Comparison of ENCODE assay signal across 29 cellular contexts in genomic region chr10:131169146-131169545, GRCh38.
"Had no signal": no experiment of that assay in that cellular context is flagged by ENCODE, and none has a peak within 500 bp of the region (broad histone marks: within the 10 kb centered on the region; RNA-seq: fewer than 3 reads in every experiment).

No MANE protein-coding gene starts in this region.

- ATAC-seq: activated CD4-positive, alpha-beta T cell treated with anti-CD3 and anti-CD28 coated beads for 36 hours; activated CD8-positive, alpha-beta T cell treated with anti-CD3 and anti-CD28 coated beads, Interleukin-2, amount 10 ng/mL, durations not matched to agents 7 days and 5 days; activated naive CD8-positive, alpha-beta T cell treated with anti-CD3 and anti-CD28 coated beads, Interleukin-2, amount 50 U/mL, for 24 hours; Panc1 had no signal

- H3K27ac ChIP-seq: brain microvascular endothelial cell, SJSA1 had no signal

- H3K9me3 Mint-ChIP-seq: activated CD4-positive, alpha-beta T cell treated with anti-CD3 and anti-CD28 coated beads, Interleukin-2, amount 10 ng/mL, durations not matched to agents 7 days and 5 days; activated naive CD4-positive, alpha-beta T cell treated with anti-CD3 and anti-CD28 coated beads, Interleukin-2, amount 10 ng/mL, durations not matched to agents 7 days and 5 days; activated naive CD8-positive, alpha-beta T cell treated with anti-CD3 and anti-CD28 coated beads, Interleukin-2, amount 50 U/mL, for 24 hours; central memory CD8-positive, alpha-beta T cell; T-helper 1 cell treated with Interleukin-12 subunit alpha and Interleukin-12 subunit beta and Interleukin-4 antibody, amounts not matched to agents 30 μg/mL and 1 μg/mL, for 36 hours; T-helper 2 cell treated with Interferon-gamma antibody and Interleukin-4, amounts not matched to agents 5 μg/mL and 100 μg/mL, for 36 hours had no signal

- H3K4me3 ChIP-seq: MG63, SJSA1 had no signal

- H3K4me1 ChIP-seq: SJSA1 had no signal

- H3K9ac ChIP-seq: SK-N-SH had no signal

- DNase-seq: activated CD4-positive, alpha-beta T cell treated with anti-CD3 and anti-CD28 coated beads for 36 hours; activated CD4-positive, alpha-beta T cell treated with anti-CD3 and anti-CD28 coated beads, Interleukin-2, amount 10 ng/mL, durations not matched to agents 7 days and 5 days; activated CD4-positive, alpha-beta T cell treated with anti-CD3 and anti-CD28 coated beads, Interleukin-2, amount 50 U/mL, for 48 hours; activated CD8-positive, alpha-beta memory T cell treated with anti-CD3 and anti-CD28 coated beads, Interleukin-2, amount 50 U/mL, for 48 hours; activated CD8-positive, alpha-beta T cell treated with anti-CD3 and anti-CD28 coated beads, Interleukin-2, amount 10 ng/mL, durations not matched to agents 7 days and 5 days; activated effector memory CD4-positive, alpha-beta T cell treated with Interleukin-2 at 50 U/mL for 16 hours; activated naive CD4-positive, alpha-beta T cell treated with anti-CD3 and anti-CD28 coated beads, Interleukin-2, amount 10 ng/mL, durations not matched to agents 7 days and 5 days; activated naive CD8-positive, alpha-beta T cell treated with anti-CD3 and anti-CD28 coated beads, Interleukin-2, amount 50 U/mL, for 24 hours; activated T-cell treated with anti-CD3 and anti-CD28 coated beads, Interleukin-2, amount 50 U/mL, for 48 hours; anterior cingulate cortex; brain microvascular endothelial cell; Kasumi-1; KG1; MG63; MV-4-11; NCI-H1092; NCI-H187; NCI-H2171 treated with DMSO at 0.1 percent for 48 hours; NCI-H226; NCI-H446 treated with DMSO at 0.1 percent for 48 hours; NCI-H524; SHP77 treated with DMSO at 0.1 percent for 48 hours; SK-N-SH had no signal

- H3K4me1 Mint-ChIP-seq: activated CD4-positive, alpha-beta T cell treated with anti-CD3 and anti-CD28 coated beads for 36 hours; activated CD4-positive, alpha-beta T cell treated with anti-CD3 and anti-CD28 coated beads, Interleukin-2, amount 10 ng/mL, durations not matched to agents 7 days and 5 days; activated naive CD4-positive, alpha-beta T cell treated with anti-CD3 and anti-CD28 coated beads, Interleukin-2, amount 10 ng/mL, durations not matched to agents 7 days and 5 days; activated naive CD8-positive, alpha-beta T cell treated with anti-CD3 and anti-CD28 coated beads, Interleukin-2, amount 50 U/mL, for 24 hours; central memory CD8-positive, alpha-beta T cell had no signal

- H3K36me3 Mint-ChIP-seq: activated naive CD4-positive, alpha-beta T cell treated with anti-CD3 and anti-CD28 coated beads, Interleukin-2, amount 10 ng/mL, durations not matched to agents 7 days and 5 days; activated naive CD8-positive, alpha-beta T cell had no signal

- H3K36me3 ChIP-seq: brain microvascular endothelial cell, MG63, SJSA1 had no signal

- H3K9me3 ChIP-seq: MG63, SK-N-SH had no signal

- H3K27me3 ChIP-seq: brain microvascular endothelial cell, MG63, SJSA1 had no signal

- H3K27me3 Mint-ChIP-seq: activated CD4-positive, alpha-beta T cell treated with anti-CD3 and anti-CD28 coated beads for 36 hours; activated CD4-positive, alpha-beta T cell treated with anti-CD3 and anti-CD28 coated beads, Interleukin-2, amount 10 ng/mL, durations not matched to agents 7 days and 5 days; activated naive CD4-positive, alpha-beta T cell treated with anti-CD3 and anti-CD28 coated beads, Interleukin-2, amount 10 ng/mL, durations not matched to agents 7 days and 5 days; activated naive CD8-positive, alpha-beta T cell treated with anti-CD3 and anti-CD28 coated beads, Interleukin-2, amount 50 U/mL, for 24 hours; central memory CD8-positive, alpha-beta T cell had no signal

- H3K4me2 ChIP-seq: SK-N-SH had no signal

- H3K4me3 Mint-ChIP-seq: activated CD4-positive, alpha-beta T cell treated with anti-CD3 and anti-CD28 coated beads for 36 hours; activated CD4-positive, alpha-beta T cell treated with anti-CD3 and anti-CD28 coated beads, Interleukin-2, amount 10 ng/mL, durations not matched to agents 7 days and 5 days; activated CD8-positive, alpha-beta T cell treated with anti-CD3 and anti-CD28 coated beads, Interleukin-2, amount 10 ng/mL, durations not matched to agents 7 days and 5 days; activated naive CD4-positive, alpha-beta T cell treated with anti-CD3 and anti-CD28 coated beads, Interleukin-2, amount 10 ng/mL, durations not matched to agents 7 days and 5 days; activated naive CD8-positive, alpha-beta T cell; activated naive CD8-positive, alpha-beta T cell treated with anti-CD3 and anti-CD28 coated beads, Interleukin-2, amount 50 U/mL, for 24 hours; central memory CD8-positive, alpha-beta T cell; T-helper 1 cell treated with Interleukin-12 subunit alpha and Interleukin-12 subunit beta and Interleukin-4 antibody, amounts not matched to agents 30 μg/mL and 1 μg/mL, for 36 hours; T-helper 2 cell treated with Interferon-gamma antibody and Interleukin-4, amounts not matched to agents 5 μg/mL and 100 μg/mL, for 36 hours had no signal

- H3K27ac Mint-ChIP-seq: activated CD4-positive, alpha-beta T cell treated with anti-CD3 and anti-CD28 coated beads for 36 hours; activated CD4-positive, alpha-beta T cell treated with anti-CD3 and anti-CD28 coated beads, Interleukin-2, amount 10 ng/mL, durations not matched to agents 7 days and 5 days; activated CD8-positive, alpha-beta T cell treated with anti-CD3 and anti-CD28 coated beads, Interleukin-2, amount 10 ng/mL, durations not matched to agents 7 days and 5 days; activated naive CD4-positive, alpha-beta T cell treated with anti-CD3 and anti-CD28 coated beads, Interleukin-2, amount 10 ng/mL, durations not matched to agents 7 days and 5 days; activated naive CD8-positive, alpha-beta T cell; activated naive CD8-positive, alpha-beta T cell treated with anti-CD3 and anti-CD28 coated beads, Interleukin-2, amount 50 U/mL, for 24 hours; T-helper 1 cell treated with Interleukin-12 subunit alpha and Interleukin-12 subunit beta and Interleukin-4 antibody, amounts not matched to agents 30 μg/mL and 1 μg/mL, for 36 hours; T-helper 2 cell treated with Interferon-gamma antibody and Interleukin-4, amounts not matched to agents 5 μg/mL and 100 μg/mL, for 36 hours had no signal
